In the genomic region with DNA sequence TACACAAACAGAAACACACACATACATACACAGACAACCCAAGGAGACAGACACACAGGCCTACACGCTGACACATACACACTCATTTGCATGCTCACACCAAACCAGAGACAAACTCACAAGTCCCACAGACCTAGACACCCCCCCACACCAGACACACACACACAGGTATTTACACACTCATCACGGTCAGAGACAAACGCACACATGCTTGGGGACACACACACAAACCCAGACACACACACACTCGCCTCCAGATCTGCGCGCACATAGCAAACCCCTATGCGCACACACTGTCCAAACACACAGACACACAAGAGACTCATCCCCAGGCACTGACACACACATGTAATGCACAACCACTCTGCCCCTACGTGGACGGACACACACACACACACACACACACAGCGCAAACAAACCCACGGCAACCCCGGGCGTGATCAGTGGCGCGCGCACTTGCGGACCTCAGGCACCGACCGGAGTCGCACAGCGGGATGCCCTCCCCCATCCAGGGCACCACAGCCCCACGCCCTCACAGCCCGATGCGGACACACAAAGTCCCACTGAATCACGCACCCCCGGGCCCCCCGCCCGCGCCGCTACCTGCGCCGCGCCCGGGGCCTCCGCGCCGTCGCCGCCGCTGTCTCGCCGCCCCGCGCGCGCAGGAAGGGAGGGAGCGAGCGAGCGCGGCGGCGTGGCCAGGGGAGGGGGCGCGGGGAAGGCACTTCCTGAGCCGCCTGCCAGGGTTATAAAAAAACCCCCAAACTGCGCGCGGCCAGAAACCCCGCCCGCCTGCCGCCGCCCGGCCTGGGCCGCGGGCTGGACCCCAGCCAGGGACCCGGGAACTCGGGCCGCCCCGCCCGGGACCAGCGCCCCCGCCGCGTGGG, we compare ENCODE assay signal across 8 cellular contexts. TPM values are rescaled to one million over a fixed set of nuclear protein-coding genes. Genes with fewer than 3 reads are reported as not detected.
DNase-seq lines count a peak whose midpoint lies in the region; TF ChIP-seq lines count a peak whose summit lies in the region.

Gene ADAMTS10, minus strand, starts transcription at position 675 of the 887 bp plus-strand sequence. CDS start 5,005 bp downstream, outside the sequence.

- H3K9me2 ChIP-seq in DOHH2 (replicated peaks; ENCODE audit: control insufficient read depth, low read length) = no peaks in the 10 kb centered on the region

- no peaks in the 10 kb centered on the region for H3K9me3 ChIP-seq in DOHH2 (ENCODE audit: control insufficient read depth, insufficient read depth, low read length)

- H3K27ac ChIP-seq in DOHH2 (ENCODE audit: low read depth, low read length) = no peak within 1 kb of the TSS

- H3K4me1 ChIP-seq in DOHH2 (ENCODE audit: control insufficient read depth, low read length) = no peaks in the 10 kb centered on the region

- peaks cover 11% of the 10 kb centered on the region for H3K27me3 Mint-ChIP-seq in brain

- no peaks in the 10 kb centered on the region for H3K79me2 ChIP-seq in DOHH2 (ENCODE audit: control insufficient read depth, low read length)

- H3K27me3 ChIP-seq in DOHH2 (ENCODE audit: control insufficient read depth, low read length) = peaks cover 6% of the 10 kb centered on the region; the same call in 1 of the 2 replicates

- TF ChIP-seq CTCF in DOHH2 (IDR thresholded peaks at IDR 0.05; ENCODE audit: low read depth, low read length, poor library complexity, severe bottlenecking) = no peak
- no peak for TF ChIP-seq CTCF in brain (conservative IDR thresholded peaks at IDR 0.05)

- H4K20me1 ChIP-seq in DOHH2 (ENCODE audit: control insufficient read depth, insufficient read depth, low read depth, low read length) = no peaks in the 10 kb centered on the region

- peak within 1 kb of the TSS; percentile 46 for H3K4me2 ChIP-seq in DOHH2 (ENCODE audit: low read length)

- peaks cover 39% of the 10 kb centered on the region for H3K36me3 Mint-ChIP-seq in brain

- peaks cover 21% of the 10 kb centered on the region for H3K4me1 Mint-ChIP-seq in brain

- peak within 1 kb of the TSS; percentile 97 to 99 (median 98) for H3K27ac Mint-ChIP-seq in brain

- no peaks in the 10 kb centered on the region for H3K36me3 ChIP-seq in DOHH2 (ENCODE audit: control insufficient read depth, low read length)

- DNase-seq in T-helper 1 cell (peak in 4 of 5 donors; percentile 11 to 58 (median 38)), kidney glomerular epithelial cell (lab: John Stamatoyannopoulos, UW) (peak; percentile 30), HPDE6-E6E7 (ENCODE audit: extremely low spot score) (no peak), HCEC 1CT (no peak), superior temporal gyrus (ENCODE audit: extremely low spot score) (no peak)
- DNase-seq in stimulated activated CD4-positive, alpha-beta T cell treated with anti-CD3 and anti-CD28 coated beads, Interleukin-1b, Interleukin-23, amount 100 ng/mL, for 4 hours (ENCODE audit: low read depth in 2 of 2) = peak; percentile 14 to 15

- no peaks in the 10 kb centered on the region for H3F3A ChIP-seq in DOHH2 (ENCODE audit: control insufficient read depth, insufficient read depth)

- H3K9me3 Mint-ChIP-seq in brain = peaks cover 0 to 36% (median 10%) of the 10 kb centered on the region in 5 experiments

- peak within 1 kb of the TSS; percentile 97 to 99 (median 99) for H3K4me3 Mint-ChIP-seq in brain

- peak within 1 kb of the TSS; percentile 48 for H3K4me3 ChIP-seq in DOHH2 (ENCODE audit: low read length)

RNA-seq across cellular contexts. Expression of gene ADAMTS10, which starts in this region (rescaled TPM):
- 2.6 TPM for polyA plus RNA-seq in brain (ENCODE audit: insufficient read depth, low read depth, low replicate concordance)

Comparison
In these comparisons a context has a peak if more than half of its experiments do, and no peak if none do; other contexts are left out.
1. DNase-seq: peak in T-helper 1 cell (4 of 5), kidney glomerular epithelial cell (single experiment) and stimulated activated CD4-positive, alpha-beta T cell treated with anti-CD3 and anti-CD28 coated beads, Interleukin-1b, Interleukin-23, amount 100 ng/mL, for 4 hours (2 of 2); none in HPDE6-E6E7 (single experiment), HCEC 1CT (single experiment) and superior temporal gyrus (single experiment).